ENCODE assay signal across 15 cellular contexts in genomic region chrX:72937906-72938305, GRCh38. TPM values are rescaled to one million over a fixed set of nuclear protein-coding genes. Genes with fewer than 3 reads are reported as not detected.
"Had no signal": no experiment of that assay in that cellular context is flagged by ENCODE, and none has a peak within 500 bp of the region (broad histone marks: within the 10 kb centered on the region; RNA-seq: fewer than 3 reads in every experiment).

TSS of gene FAM236A (plus strand) at chrX:72938206. CDS start at chrX:72938263, 57 bp downstream.

RNA-seq across cellular contexts. Expression of gene FAM236A, which starts in this region (rescaled TPM):
- total RNA-seq: activated B cell treated with CpG ODN at 0.5 μM for 24 hours; activated CD4-positive, alpha-beta memory T cell treated with anti-CD3 and anti-CD28 coated beads for 36 hours; activated CD4-positive, alpha-beta memory T cell treated with anti-CD3 and anti-CD28 coated beads, Interleukin-2, amount 10 ng/mL, durations not matched to agents 7 days and 5 days; activated CD4-positive, alpha-beta T cell treated with anti-CD3 and anti-CD28 coated beads for 36 hours; activated CD4-positive, alpha-beta T cell treated with anti-CD3 and anti-CD28 coated beads, Interleukin-2, amount 10 ng/mL, durations not matched to agents 24 days and 14 days; activated CD4-positive, alpha-beta T cell treated with anti-CD3 and anti-CD28 coated beads, Interleukin-2, amount 10 ng/mL, durations not matched to agents 7 days and 5 days; activated CD8-positive, alpha-beta memory T cell treated with anti-CD3 and anti-CD28 coated beads for 36 hours; activated CD8-positive, alpha-beta memory T cell treated with anti-CD3 and anti-CD28 coated beads, Interleukin-2, amount 10 ng/mL, durations not matched to agents 7 days and 5 days; activated CD8-positive, alpha-beta T cell treated with anti-CD3 and anti-CD28 coated beads for 36 hours; activated CD8-positive, alpha-beta T cell treated with anti-CD3 and anti-CD28 coated beads, Interleukin-2, amount 10 ng/mL, durations not matched to agents 7 days and 5 days; T-cell; T-helper 1 cell treated with Interleukin-12 subunit alpha and Interleukin-12 subunit beta and Interleukin-4 antibody, amounts not matched to agents 30 ng/mL and 1 ng/mL, for 36 hours; T-helper 17 cell; T-helper 2 cell treated with Interferon-gamma antibody and Interleukin-4, amounts not matched to agents 100 ng/mL and 5 ng/mL, for 36 hours; WTC11 had no signal
